Comparison of ENCODE assay signal across 8 cellular contexts in genomic region chr22:32473388-32473952, GRCh38. TPM values are rescaled to one million over a fixed set of nuclear protein-coding genes. Genes with fewer than 3 reads are reported as not detected.
DNase-seq lines count a peak whose midpoint lies in the region; ATAC-seq, FAIRE-seq and TF ChIP-seq lines count a peak whose summit lies in the region.

No MANE protein-coding gene starts in this region.

- no peak for FAIRE-seq in kidney (lab: Jason Lieb, UNC)

- peak overlapping the region in 1 of 2 donors; percentile 92 for H3K9ac ChIP-seq in kidney (ENCODE audit: low read length in 2 of 2)

- H3K4me3 ChIP-seq in cardiac fibroblast (replicated peaks in 1 of 2; ENCODE audit: low read depth in 2 of 2, low read length in 2 of 2) = peak overlapping the region; percentile 80 to 90
- peak overlapping the region in 1 of 2 donors; percentile 93 for H3K4me3 ChIP-seq in kidney (ENCODE audit: low read length in 2 of 2)

- intact Hi-C loops in activated CD4-positive, alpha-beta T cell treated with anti-CD3 and anti-CD28 coated beads for 36 hours (cut with DNase I, micrococcal nuclease) = loop anchor here (1.0 to 5.0 kb wide), 8 partner anchors 61 to 496 kb away; partner anchors contain the start of gene RTCB (in 1 of the 2)
- intact Hi-C loops in kidney (cut with DNase I) = no loop called here

- H3K9me3 ChIP-seq in kidney (ENCODE audit: control insufficient read depth in 1 of 2, low read length in 2 of 2) = no peaks in the 10 kb centered on the region

- no peak overlapping the region for H3K27ac ChIP-seq in kidney (ENCODE audit: low read depth in 2 of 2, low read length in 2 of 2)

- no peaks in the 10 kb centered on the region for H3K36me3 ChIP-seq in kidney (ENCODE audit: control insufficient read depth in 1 of 2, insufficient read depth in 2 of 2, low read length in 2 of 2)

- no peaks in the 10 kb centered on the region for H3K36me3 Mint-ChIP-seq in activated CD4-positive, alpha-beta T cell treated with anti-CD3 and anti-CD28 coated beads for 36 hours (ENCODE audit: low read depth)

- DNase-seq in activated CD4-positive, alpha-beta T cell treated with anti-CD3 and anti-CD28 coated beads for 36 hours = peak; percentile 60
- DNase-seq in activated CD4-positive, alpha-beta T cell treated with anti-CD3 and anti-CD28 coated beads for 1 hour = no peak
- DNase-seq in NCI-H1092 treated with DMSO at 0.1 percent for 48 hours (lab: John Stamatoyannopoulos, UW) = peak; percentile 70
- DNase-seq in T-helper 1 cell = peak in 4 of 5 donors; percentile 4 to 74 (median 28)
- DNase-seq in cardiac fibroblast (ENCODE audit: low read depth in 2 of 2) = peak; percentile 71 to 81
- DNase-seq in kidney = no peak
- peak; percentile 9 to 35 for DNase-seq in stimulated activated CD4-positive, alpha-beta T cell treated with anti-CD3 and anti-CD28 coated beads, Interleukin-2, amount 100 ng/mL, for 24 hours
- DNase-seq in 8988T = no peak

- no peaks in the 10 kb centered on the region for H3K9me3 Mint-ChIP-seq in activated CD4-positive, alpha-beta T cell treated with anti-CD3 and anti-CD28 coated beads for 36 hours (ENCODE audit: low read depth)

- peak; percentile 58 for TF ChIP-seq CTCF in cardiac fibroblast (IDR thresholded peaks at IDR 0.05; ENCODE audit: low read depth, low read length)
- peak; percentile 63 for TF ChIP-seq CTCF in kidney (IDR thresholded peaks at IDR 0.05; ENCODE audit: borderline replicate concordance, extremely low read depth, insufficient read depth)

- H3K27me3 Mint-ChIP-seq in activated CD4-positive, alpha-beta T cell treated with anti-CD3 and anti-CD28 coated beads for 36 hours = no peaks in the 10 kb centered on the region

- CTCF ChIA-PET in activated CD4-positive, alpha-beta T cell treated with anti-CD3 and anti-CD28 coated beads for 36 hours (lab: Charles Lee) = interaction anchor here (0.6 to 2.4 kb wide), 15 partner anchors 8 to 503 kb away, joined by 3 to 11 read pairs (median 3); partner anchors contain the start of genes BPIFC and RTCB

- peaks cover 14% of the 10 kb centered on the region for H3K4me1 Mint-ChIP-seq in activated CD4-positive, alpha-beta T cell treated with anti-CD3 and anti-CD28 coated beads for 36 hours

- peak; percentile 14 for ATAC-seq in activated CD4-positive, alpha-beta T cell treated with anti-CD3 and anti-CD28 coated beads for 36 hours

- H3K4me3 Mint-ChIP-seq in activated CD4-positive, alpha-beta T cell treated with anti-CD3 and anti-CD28 coated beads for 36 hours = peak overlapping the region; percentile 90

- peak overlapping the region; percentile 89 for H3K27ac Mint-ChIP-seq in activated CD4-positive, alpha-beta T cell treated with anti-CD3 and anti-CD28 coated beads for 36 hours

- peaks cover 5 to 7% of the 10 kb centered on the region in 2 donors for H3K4me1 ChIP-seq in kidney (ENCODE audit: control insufficient read depth in 1 of 2, insufficient read depth in 1 of 2, low read depth in 1 of 2, low read length in 2 of 2)

- POLR2A ChIA-PET in activated CD4-positive, alpha-beta T cell treated with anti-CD3 and anti-CD28 coated beads for 36 hours (lab: Charles Lee) = interaction anchor here (0.7 kb wide), 1 partner anchor 1225 kb away, joined by 3 read pairs; no protein-coding TSS in a partner anchor

RNA-seq across cellular contexts. Expression of gene FBXO7, which starts 1.1 kb away (rescaled TPM):
- 10 to 100 TPM; 81.3 to 85.6 TPM for total RNA-seq in activated CD4-positive, alpha-beta T cell treated with anti-CD3 and anti-CD28 coated beads for 36 hours
- 91.0 TPM for total RNA-seq in kidney
- 131 TPM for polyA plus RNA-seq in kidney (ENCODE audit: insufficient read depth, low read depth, low replicate concordance)

RNA-seq across cellular contexts. Expression of gene BPIFC, which starts 9.2 kb away (rescaled TPM):
- total RNA-seq in activated CD4-positive, alpha-beta T cell treated with anti-CD3 and anti-CD28 coated beads for 36 hours = not detected
- not detected for total RNA-seq in kidney
- polyA plus RNA-seq in kidney (ENCODE audit: insufficient read depth, low read depth, low replicate concordance) = not detected

Comparison
In these comparisons a context has a peak if more than half of its experiments do, and no peak if none do; other contexts are left out.
1. DNase-seq: peak in activated CD4-positive, alpha-beta T cell treated with anti-CD3 and anti-CD28 coated beads for 36 hours (single experiment), NCI-H1092 treated with DMSO at 0.1 percent for 48 hours (single experiment), T-helper 1 cell (4 of 5), cardiac fibroblast (2 of 2) and stimulated activated CD4-positive, alpha-beta T cell treated with anti-CD3 and anti-CD28 coated beads, Interleukin-2, amount 100 ng/mL, for 24 hours (2 of 2); none in activated CD4-positive, alpha-beta T cell treated with anti-CD3 and anti-CD28 coated beads for 1 hour (single experiment), kidney (single experiment) and 8988T (single experiment).